9 cellular contexts compared by ENCODE assay signal in the genomic region with DNA sequence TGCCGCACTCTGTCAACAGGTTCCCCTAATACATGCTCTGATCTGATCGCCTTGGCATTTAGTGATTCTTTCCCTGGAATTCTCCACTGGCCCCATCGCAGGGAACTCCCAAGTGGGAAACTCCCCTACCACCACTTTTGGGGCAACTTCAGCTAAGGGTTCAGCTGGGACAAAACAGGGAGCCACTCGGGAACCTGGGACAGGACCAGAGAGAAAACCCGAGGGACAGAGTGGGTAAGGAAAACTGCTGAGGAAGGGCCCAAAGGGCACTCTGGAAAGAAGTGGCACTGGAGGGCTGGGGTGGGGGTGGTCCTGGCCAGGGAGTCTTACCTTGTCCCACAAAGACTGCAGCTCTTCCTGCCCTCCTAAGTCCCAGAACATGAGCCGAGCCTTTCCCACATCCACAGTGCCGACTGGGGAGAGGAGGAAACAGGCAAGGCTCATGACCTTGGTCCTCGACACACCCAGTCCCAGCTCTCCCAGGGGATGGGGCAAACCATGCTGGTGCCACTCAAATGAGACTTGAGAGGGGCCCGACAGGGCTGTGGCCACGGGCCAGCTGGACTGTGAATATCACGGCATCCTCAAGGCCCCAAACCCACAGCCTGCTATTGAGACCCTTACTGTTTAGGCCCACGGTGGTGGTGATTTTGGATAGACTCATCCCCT. TPM values are rescaled to one million over a fixed set of nuclear protein-coding genes. Genes with fewer than 3 reads are reported as not detected.
A peak's percentile ranks its signal among the peaks of the same experiment; 100 is the strongest.
DNase-seq lines count a peak whose midpoint lies in the region; ATAC-seq and TF ChIP-seq lines count a peak whose summit lies in the region.
"Had no signal": no experiment of that assay in that cellular context is flagged by ENCODE, and none has a peak within 500 bp of the region (broad histone marks: within the 10 kb centered on the region; RNA-seq: fewer than 3 reads in every experiment).

No MANE protein-coding gene starts in this region.

- 65% methylated on average over 11 of the region's 12 CpGs for WGBS in SK-N-SH (ENCODE audit: low lambda C conversion rate)

- H3K27ac ChIP-seq in SK-N-SH (ENCODE audit: low read depth in 2 of 2, low read length in 1 of 2) (peak overlapping the region in 1 of 2 experiments; percentile 65; a peak in 1 of 4 replicates), VCaP (peak overlapping the region; percentile 96), left ventricle myocardium inferior (replicated peaks) (peak overlapping the region; percentile 96)

- no peak for TF ChIP-seq CTCF in SK-N-SH (IDR thresholded peaks at IDR 0.05)
- TF ChIP-seq CTCF in VCaP (conservative IDR thresholded peaks at IDR 0.05): no peak
- TF ChIP-seq CTCF in left ventricle myocardium inferior (IDR thresholded peaks at IDR 0.05; ENCODE audit: borderline replicate concordance): no peak

- H3F3A ChIP-seq in SK-N-SH (replicated peaks; ENCODE audit: insufficient read depth): peaks cover 4% of the 10 kb centered on the region

- no peaks in the 10 kb centered on the region for H3K9me3 ChIP-seq in SK-N-SH
- H3K9me3 ChIP-seq in left ventricle myocardium inferior (replicated peaks): no peaks in the 10 kb centered on the region

- intact Hi-C loops in left ventricle myocardium inferior (cut with micrococcal nuclease): no loop called here

- H2AFZ ChIP-seq in SK-N-SH (ENCODE audit: low read depth): no peak overlapping the region

- H3K4me1 ChIP-seq in SK-N-SH (ENCODE audit: control insufficient read depth in 1 of 2, insufficient read depth in 2 of 2, low read depth in 1 of 2, low read length in 1 of 2): peaks cover 0 to 30% of the 10 kb centered on the region in 2 experiments; a peak in 1 of 4 replicates
- peaks cover 45% of the 10 kb centered on the region for H3K4me1 ChIP-seq in left ventricle myocardium inferior

- CTCF ChIA-PET in SK-N-SH (lab: Yijun Ruan, JAX): interaction anchor here (1.1 kb wide), 2 partner anchors 12 to 267 kb away, joined by 3 to 4 read pairs; no protein-coding TSS in a partner anchor

- TF ChIP-seq EP300 in SK-N-SH (IDR thresholded peaks at IDR 0.05; ENCODE audit: borderline replicate concordance in 1 of 2, low read depth in 1 of 2, low read length in 1 of 2): no peak

- DNase-seq in SK-N-SH (no peak), left ventricle myocardium inferior (no peak), dedifferentiated amniotic fluid mesenchymal stem cell (ENCODE audit: extremely low spot score) (no peak), G401 (ENCODE audit: low spot score) (no peak)
- DNase-seq in stimulated activated CD8-positive, alpha-beta memory T cell treated with anti-CD3 and anti-CD28 coated beads, Interleukin-4, amount 100 ng/mL, for 48 hours: peak; percentile 23

- peak overlapping the region; percentile 89; the same call in 1 of the 2 replicates for H3K9ac ChIP-seq in SK-N-SH

- no peaks in the 10 kb centered on the region for H4K20me1 ChIP-seq in SK-N-SH (ENCODE audit: insufficient read depth)

- peak overlapping the region; percentile 92 for H3K4me2 ChIP-seq in SK-N-SH

- peaks cover 64% of the 10 kb centered on the region for H3K79me2 ChIP-seq in SK-N-SH (ENCODE audit: insufficient read depth)

- H3K9me2 ChIP-seq in SK-N-SH: no peaks in the 10 kb centered on the region

- H3K4me3 ChIP-seq in SK-N-SH (ENCODE audit: low read depth in 2 of 2, low read length in 1 of 2): peak overlapping the region; percentile 70 to 90; a peak in 3 of 4 replicates
- peak overlapping the region; percentile 96 for H3K4me3 ChIP-seq in left ventricle myocardium inferior

- H3K27me3 ChIP-seq in SK-N-SH (ENCODE audit: insufficient read depth) (no peaks in the 10 kb centered on the region), left ventricle myocardium inferior (ENCODE audit: low read depth) (no peaks in the 10 kb centered on the region)

- no peak for ATAC-seq in SK-N-SH treated with all-trans-retinoic acid at 6 μM for 48 hours
- ATAC-seq in GM21717 (IDR thresholded peaks at IDR 0.05; ENCODE audit: unreplicated experiment): no peak

- in situ Hi-C loops in G401 (cut with HindIII; ENCODE audit: low sequenced_read_pairs): no loop called here

- no peak for TF ChIP-seq RAD21 in SK-N-SH (IDR thresholded peaks at IDR 0.05; ENCODE audit: low read length)

- H3K36me3 ChIP-seq in SK-N-SH (replicated peaks in 1 of 2; ENCODE audit: control insufficient read depth in 1 of 2, insufficient read depth in 2 of 2, low read length in 1 of 2) (peaks cover 36 to 38% of the 10 kb centered on the region in 2 experiments), left ventricle myocardium inferior (peaks cover 56% of the 10 kb centered on the region)

- POLR2A ChIA-PET in SK-N-SH (lab: Yijun Ruan, JAX): no interaction called here

TF ChIP-seq in SK-N-SH, 30 proteins besides CTCF, POLR2A, EP300 and RAD21:
- TF ChIP-seq GATA2 (CRISPR knock-in tag; IDR thresholded peaks at IDR 0.05) (no peak), GABPA (IDR thresholded peaks at IDR 0.05; ENCODE audit: low read depth) (no peak)

TF ChIP-seq in SK-N-SH treated with all-trans-retinoic acid at 6 μM for 48 hours, 23 proteins besides CTCF, POLR2A, EP300 and RAD21 (continues in another document):
- no peak for TF ChIP-seq PPARA (CRISPR knock-in tag; IDR thresholded peaks at IDR 0.05; ENCODE audit: borderline replicate concordance)
- no peak for TF ChIP-seq ZC3H10 (CRISPR knock-in tag; IDR thresholded peaks at IDR 0.05)
- TF ChIP-seq, protein P1, sequence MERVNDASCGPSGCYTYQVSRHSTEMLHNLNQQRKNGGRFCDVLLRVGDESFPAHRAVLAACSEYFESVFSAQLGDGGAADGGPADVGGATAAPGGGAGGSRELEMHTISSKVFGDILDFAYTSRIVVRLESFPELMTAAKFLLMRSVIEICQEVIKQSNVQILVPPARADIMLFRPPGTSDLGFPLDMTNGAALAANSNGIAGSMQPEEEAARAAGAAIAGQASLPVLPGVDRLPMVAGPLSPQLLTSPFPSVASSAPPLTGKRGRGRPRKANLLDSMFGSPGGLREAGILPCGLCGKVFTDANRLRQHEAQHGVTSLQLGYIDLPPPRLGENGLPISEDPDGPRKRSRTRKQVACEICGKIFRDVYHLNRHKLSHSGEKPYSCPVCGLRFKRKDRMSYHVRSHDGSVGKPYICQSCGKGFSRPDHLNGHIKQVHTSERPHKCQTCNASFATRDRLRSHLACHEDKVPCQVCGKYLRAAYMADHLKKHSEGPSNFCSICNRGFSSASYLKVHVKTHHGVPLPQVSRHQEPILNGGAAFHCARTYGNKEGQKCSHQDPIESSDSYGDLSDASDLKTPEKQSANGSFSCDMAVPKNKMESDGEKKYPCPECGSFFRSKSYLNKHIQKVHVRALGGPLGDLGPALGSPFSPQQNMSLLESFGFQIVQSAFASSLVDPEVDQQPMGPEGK (CRISPR knock-in tag; IDR thresholded peaks at IDR 0.05; ENCODE audit: borderline replicate concordance): no peak
- no peak for TF ChIP-seq ZNF565 (CRISPR knock-in tag; conservative IDR thresholded peaks at IDR 0.05; ENCODE audit: low read depth)
- no peak for TF ChIP-seq CSDC2 (CRISPR knock-in tag; IDR thresholded peaks at IDR 0.05)
- TF ChIP-seq TCF4 (CRISPR knock-in tag; IDR thresholded peaks at IDR 0.05; ENCODE audit: borderline replicate concordance): no peak
- TF ChIP-seq, protein P2, sequence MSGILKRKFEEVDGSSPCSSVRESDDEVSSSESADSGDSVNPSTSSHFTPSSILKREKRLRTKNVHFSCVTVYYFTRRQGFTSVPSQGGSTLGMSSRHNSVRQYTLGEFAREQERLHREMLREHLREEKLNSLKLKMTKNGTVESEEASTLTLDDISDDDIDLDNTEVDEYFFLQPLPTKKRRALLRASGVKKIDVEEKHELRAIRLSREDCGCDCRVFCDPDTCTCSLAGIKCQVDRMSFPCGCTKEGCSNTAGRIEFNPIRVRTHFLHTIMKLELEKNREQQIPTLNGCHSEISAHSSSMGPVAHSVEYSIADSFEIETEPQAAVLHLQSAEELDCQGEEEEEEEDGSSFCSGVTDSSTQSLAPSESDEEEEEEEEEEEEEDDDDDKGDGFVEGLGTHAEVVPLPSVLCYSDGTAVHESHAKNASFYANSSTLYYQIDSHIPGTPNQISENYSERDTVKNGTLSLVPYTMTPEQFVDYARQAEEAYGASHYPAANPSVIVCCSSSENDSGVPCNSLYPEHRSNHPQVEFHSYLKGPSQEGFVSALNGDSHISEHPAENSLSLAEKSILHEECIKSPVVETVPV (CRISPR knock-in tag; IDR thresholded peaks at IDR 0.05): no peak
- TF ChIP-seq ZFP3 (CRISPR knock-in tag; IDR thresholded peaks at IDR 0.05): no peak
- no peak for TF ChIP-seq SNAI2 (CRISPR knock-in tag; IDR thresholded peaks at IDR 0.05)
- no peak for TF ChIP-seq RARB (CRISPR knock-in tag; IDR thresholded peaks at IDR 0.05)
- TF ChIP-seq ARNTL (CRISPR knock-in tag; IDR thresholded peaks at IDR 0.05; ENCODE audit: borderline replicate concordance, low read depth): no peak
- no peak for TF ChIP-seq ZNF70 (CRISPR knock-in tag; IDR thresholded peaks at IDR 0.05)

RNA-seq across cellular contexts. Expression of a gene that starts 1.6 kb away (rescaled TPM):
- 65.4 and 72.8 TPM in 2 replicates for polyA plus RNA-seq in SK-N-SH (2012; rRNA removed)
- polyA plus RNA-seq in SK-N-SH (2012; cell fraction: cytosol; rRNA removed): 47.9 and 57.4 TPM in 2 replicates
- polyA plus RNA-seq in SK-N-SH (2012; cell fraction: nucleus; rRNA removed): 132 and 145 TPM in 2 replicates
- total RNA-seq in left ventricle myocardium inferior: 37.1 TPM
- 33.0 and 36.7 TPM in 2 replicates for total RNA-seq in G401 (2014; rRNA removed; shearing (Covaris generic))

RNA-seq across cellular contexts. Expression of a gene that starts 1.7 kb away (rescaled TPM):
- polyA plus RNA-seq in SK-N-SH (2012; rRNA removed): 33.7 and 36.8 TPM in 2 replicates
- polyA plus RNA-seq in SK-N-SH (2012; cell fraction: cytosol; rRNA removed): 9.8 and 14.3 TPM in 2 replicates
- polyA plus RNA-seq in SK-N-SH (2012; cell fraction: nucleus; rRNA removed): 152 and 206 TPM in 2 replicates
- total RNA-seq in left ventricle myocardium inferior: 15.8 TPM
- total RNA-seq in G401 (2014; rRNA removed; shearing (Covaris generic)): 49.4 and 52.7 TPM in 2 replicates

RNA-seq across cellular contexts. Expression of a gene that starts 9.7 kb away (rescaled TPM):
- polyA plus RNA-seq in SK-N-SH (2012; rRNA removed): 8.2 and 9.4 TPM in 2 replicates
- 3.6 and 6.1 TPM in 2 replicates for polyA plus RNA-seq in SK-N-SH (2012; cell fraction: cytosol; rRNA removed)
- 18.3 and 28.9 TPM in 2 replicates for polyA plus RNA-seq in SK-N-SH (2012; cell fraction: nucleus; rRNA removed)
- 0.27 TPM for total RNA-seq in left ventricle myocardium inferior
- total RNA-seq in G401 (2014; rRNA removed; shearing (Covaris generic)): not detected in 2 replicates
- total RNA-seq: T-helper 1 cell treated with Interleukin-12 subunit alpha and Interleukin-12 subunit beta and Interleukin-4 antibody, amounts not matched to agents 30 ng/mL and 1 ng/mL, for 36 hours had no signal

RNA-seq across cellular contexts. Expression of a gene that starts 30.3 kb away (rescaled TPM):
- polyA plus RNA-seq in SK-N-SH (2012; rRNA removed): 10.9 and 12.3 TPM in 2 replicates
- 1.0 and 2.1 TPM in 2 replicates for polyA plus RNA-seq in SK-N-SH (2012; cell fraction: cytosol; rRNA removed)
- polyA plus RNA-seq in SK-N-SH (2012; cell fraction: nucleus; rRNA removed): 118 and 180 TPM in 2 replicates
- total RNA-seq in left ventricle myocardium inferior: 3.4 TPM
- 12.6 and 15.1 TPM in 2 replicates for total RNA-seq in G401 (2014; rRNA removed; shearing (Covaris generic))

RNA-seq across cellular contexts. Expression of a gene that starts 33.4 kb away (rescaled TPM):
- 75.5 and 90.9 TPM in 2 replicates for polyA plus RNA-seq in SK-N-SH (2012; rRNA removed)
- polyA plus RNA-seq in SK-N-SH (2012; cell fraction: cytosol; rRNA removed): 31.3 and 46.7 TPM in 2 replicates
- polyA plus RNA-seq in SK-N-SH (2012; cell fraction: nucleus; rRNA removed): 338 and 518 TPM in 2 replicates
- 79.2 TPM for total RNA-seq in left ventricle myocardium inferior
- total RNA-seq in G401 (2014; rRNA removed; shearing (Covaris generic)): 71.8 and 118 TPM in 2 replicates
